ENCODE assay signal across 8 cellular contexts in genomic region chr9:137277329-137278041, GRCh38. TPM values are rescaled to one million over a fixed set of nuclear protein-coding genes. Genes with fewer than 3 reads are reported as not detected.
DNase-seq lines count a peak whose midpoint lies in the region; ATAC-seq and TF ChIP-seq lines count a peak whose summit lies in the region.

Gene TOR4A, plus strand, starts transcription at chr9:137277726. Its CDS starts 964 bp downstream, at chr9:137278690.

- intact Hi-C loops in head of caudate nucleus (cut with DNase I) (no loop called here), ovary (cut with DNase I) (no loop called here)

- H3K9me3 ChIP-seq in ovary, result no peaks in the 10 kb centered on the region

- CTCF ChIA-PET in activated naive CD4-positive, alpha-beta T cell treated with anti-CD3 and anti-CD28 coated beads, Interleukin-2, amount 10 ng/mL, durations not matched to agents 7 days and 5 days (lab: Charles Lee), result interaction anchor here (1.3 kb wide), 1 partner anchor 25 kb away, joined by 4 read pairs; the partner anchor contains the start of gene NRARP

- TF ChIP-seq CTCF in GM12874 (IDR thresholded peaks at IDR 0.05; ENCODE audit: insufficient read depth, low read depth, low read length) (peak; percentile 30; the same call in 1 of the 2 replicates), ovary (IDR thresholded peaks at IDR 0.05) (no peak)

- 2 to 6% (median 2%) methylated on average over 21 to 25 of the region's 25 CpGs for WGBS in ovary, 3 donors

- no peaks in the 10 kb centered on the region for H3K27me3 ChIP-seq in ovary

- ATAC-seq in GM21723 (IDR thresholded peaks at IDR 0.05; ENCODE audit: unreplicated experiment), result peak; percentile 79

- H3K27me3 Mint-ChIP-seq in activated naive CD4-positive, alpha-beta T cell treated with anti-CD3 and anti-CD28 coated beads, Interleukin-2, amount 10 ng/mL, durations not matched to agents 7 days and 5 days, result peaks cover 46% of the 10 kb centered on the region

- peaks cover 4% of the 10 kb centered on the region for H3K36me3 Mint-ChIP-seq in activated naive CD4-positive, alpha-beta T cell treated with anti-CD3 and anti-CD28 coated beads, Interleukin-2, amount 10 ng/mL, durations not matched to agents 7 days and 5 days

- peak within 1 kb of the TSS; percentile 79 for H3K4me3 Mint-ChIP-seq in activated naive CD4-positive, alpha-beta T cell treated with anti-CD3 and anti-CD28 coated beads, Interleukin-2, amount 10 ng/mL, durations not matched to agents 7 days and 5 days

- H3K27ac Mint-ChIP-seq in activated naive CD4-positive, alpha-beta T cell treated with anti-CD3 and anti-CD28 coated beads, Interleukin-2, amount 10 ng/mL, durations not matched to agents 7 days and 5 days, result peak within 1 kb of the TSS; percentile 82

- H3K4me1 ChIP-seq in ovary (ENCODE audit: insufficient read depth), result peaks cover 12% of the 10 kb centered on the region

- H3K27ac ChIP-seq in ovary, result peak within 1 kb of the TSS; percentile 74 to 87

- peak within 1 kb of the TSS; percentile 47 for H3K4me3 ChIP-seq in ovary

- peak; percentile 80 for DNase-seq in LHCN-M2 (ENCODE audit: low read depth)
- peak; percentile 66 for DNase-seq in activated naive CD4-positive, alpha-beta T cell treated with anti-CD3 and anti-CD28 coated beads, Interleukin-2, amount 10 ng/mL, durations not matched to agents 7 days and 5 days
- DNase-seq in head of caudate nucleus, result peak in 33 of 42 donors; percentile 16 to 70 (median 52)
- DNase-seq in ovary, result peak; percentile 78 to 87 (median 85)
- DNase-seq in central memory CD4-positive, alpha-beta T cell, result no peak
- no peak for DNase-seq in NCI-H146 treated with DMSO at 0.1 percent for 48 hours (lab: John Stamatoyannopoulos, UW; ENCODE audit: unreplicated experiment)

- no peaks in the 10 kb centered on the region for H3K36me3 ChIP-seq in ovary

- TF ChIP-seq POLR2A in ovary (IDR thresholded peaks at IDR 0.05), result peak; percentile 12

- no peaks in the 10 kb centered on the region for H3K9me3 Mint-ChIP-seq in activated naive CD4-positive, alpha-beta T cell treated with anti-CD3 and anti-CD28 coated beads, Interleukin-2, amount 10 ng/mL, durations not matched to agents 7 days and 5 days

- peaks cover 22% of the 10 kb centered on the region for H3K4me1 Mint-ChIP-seq in activated naive CD4-positive, alpha-beta T cell treated with anti-CD3 and anti-CD28 coated beads, Interleukin-2, amount 10 ng/mL, durations not matched to agents 7 days and 5 days

- no peak for TF ChIP-seq EP300 in ovary (IDR thresholded peaks at IDR 0.05)

RNA-seq across cellular contexts. Expression of gene TOR4A, which starts in this region (rescaled TPM):
- 2.6 and 2.8 TPM in 2 replicates for total RNA-seq in LHCN-M2 (2014; rRNA removed)
- 2.3 TPM for polyA plus RNA-seq in LHCN-M2 (2012)
- total RNA-seq in ovary, result 10 to 100 TPM in 4 of 7 donors, 1 to 10 TPM in 3; 6.4 to 16.3 (median 11.2) TPM
- polyA plus RNA-seq in ovary, result 1 to 10 TPM in 1 of 2 donors, under 1 TPM in 1; 0.85 to 5.3 TPM

Comparison
In these comparisons a context has a peak if more than half of its experiments do, and no peak if none do; other contexts are left out.
1. DNase-seq: peak in LHCN-M2 (single experiment), activated naive CD4-positive, alpha-beta T cell treated with anti-CD3 and anti-CD28 coated beads, Interleukin-2, amount 10 ng/mL, durations not matched to agents 7 days and 5 days (single experiment), head of caudate nucleus (33 of 42) and ovary (5 of 5); none in central memory CD4-positive, alpha-beta T cell (single experiment) and NCI-H146 treated with DMSO at 0.1 percent for 48 hours (single experiment).